ENCODE assay signal across 1 cellular context in the genomic region with DNA sequence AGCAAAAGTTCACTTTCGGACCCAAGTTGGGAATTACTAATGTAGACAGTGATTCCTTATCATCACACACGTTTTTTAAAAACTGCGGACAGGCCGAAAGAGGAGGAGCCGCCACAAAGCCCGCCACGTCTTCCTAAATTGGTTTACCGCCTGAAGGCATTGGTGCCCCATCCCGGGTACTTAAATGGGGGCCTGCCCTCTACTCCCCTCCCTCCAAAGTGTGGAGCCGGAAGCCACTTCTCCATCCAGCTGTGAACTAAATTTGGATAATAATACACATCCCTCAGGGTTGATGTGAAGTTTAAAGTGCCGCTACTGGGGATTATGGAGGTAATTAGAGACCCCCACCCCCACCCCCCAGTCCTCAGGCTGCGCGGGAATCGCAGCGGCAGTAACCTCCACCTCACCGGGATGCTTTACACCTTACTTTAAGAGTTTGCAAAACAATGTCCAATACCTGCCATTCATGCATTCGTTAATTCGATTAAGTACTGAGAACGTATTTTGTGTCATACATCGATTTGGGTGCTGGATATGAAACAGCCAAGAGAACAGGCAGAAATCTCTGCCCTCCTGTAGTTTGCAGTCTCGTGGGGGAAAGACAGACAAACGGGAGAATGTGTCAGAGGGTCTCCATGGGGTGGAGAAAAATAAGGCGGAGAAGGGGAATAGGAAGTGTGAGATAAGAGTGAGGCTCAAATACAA.
TF ChIP-seq lines count a peak whose summit lies in the region.

No MANE protein-coding gene starts in this region.

TF ChIP-seq in IMR-90, 13 proteins besides CTCF, POLR2A, EP300 and RAD21 (continued from another document):
- TF ChIP-seq, protein P1, sequence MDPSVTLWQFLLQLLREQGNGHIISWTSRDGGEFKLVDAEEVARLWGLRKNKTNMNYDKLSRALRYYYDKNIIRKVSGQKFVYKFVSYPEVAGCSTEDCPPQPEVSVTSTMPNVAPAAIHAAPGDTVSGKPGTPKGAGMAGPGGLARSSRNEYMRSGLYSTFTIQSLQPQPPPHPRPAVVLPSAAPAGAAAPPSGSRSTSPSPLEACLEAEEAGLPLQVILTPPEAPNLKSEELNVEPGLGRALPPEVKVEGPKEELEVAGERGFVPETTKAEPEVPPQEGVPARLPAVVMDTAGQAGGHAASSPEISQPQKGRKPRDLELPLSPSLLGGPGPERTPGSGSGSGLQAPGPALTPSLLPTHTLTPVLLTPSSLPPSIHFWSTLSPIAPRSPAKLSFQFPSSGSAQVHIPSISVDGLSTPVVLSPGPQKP (IDR thresholded peaks at IDR 0.05; ENCODE audit: borderline replicate concordance, low read depth, low read length): no peak
